ENCODE assay signal across 8 cellular contexts in the genomic region with DNA sequence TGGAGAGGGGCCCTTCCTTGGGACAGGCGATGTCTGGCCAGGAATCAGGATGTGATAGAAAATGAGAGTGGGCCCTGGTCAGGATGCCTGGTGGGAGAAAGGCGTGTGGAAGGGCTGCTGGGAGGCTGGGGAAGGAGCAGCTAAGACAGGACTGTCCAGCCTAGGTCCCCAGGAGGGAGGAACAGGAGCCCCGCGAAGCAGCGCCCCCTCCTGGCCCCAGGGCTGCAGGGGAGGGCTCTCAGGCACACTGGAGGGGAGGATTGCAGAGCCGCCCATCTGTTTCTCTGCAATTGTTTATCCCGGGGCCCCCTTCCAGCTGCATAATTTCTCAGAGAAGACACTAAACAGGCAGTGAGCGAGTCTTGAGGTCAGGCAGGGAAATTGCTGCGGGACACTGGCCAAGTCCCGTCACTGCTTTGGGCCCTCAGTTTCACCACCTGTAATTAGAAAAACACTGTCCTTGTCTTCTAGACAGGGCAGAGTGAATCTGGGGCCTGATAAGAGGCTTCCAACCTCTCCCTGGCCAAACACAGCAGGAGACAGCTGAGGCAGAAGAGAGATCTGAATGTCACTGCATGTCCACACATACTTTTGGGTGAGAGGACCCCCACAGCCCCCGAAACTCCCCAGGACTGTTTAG. TPM values are rescaled to one million over a fixed set of nuclear protein-coding genes. Genes with fewer than 3 reads are reported as not detected.
A peak's percentile ranks its signal among the peaks of the same experiment; 100 is the strongest.
DNase-seq lines count a peak whose midpoint lies in the region; ATAC-seq and TF ChIP-seq lines count a peak whose summit lies in the region.

No MANE protein-coding gene starts in this region.

- H3K27me3 ChIP-seq in RWPE2 (ENCODE audit: insufficient read depth, poor library complexity, severe bottlenecking): peaks cover 32% of the 10 kb centered on the region
- H3K27me3 ChIP-seq in cardiac muscle cell: peaks cover 51% of the 10 kb centered on the region
- H3K27me3 ChIP-seq in CD4-positive, alpha-beta T cell (ENCODE audit: control insufficient read depth, insufficient read depth, low read length): peaks cover 40% of the 10 kb centered on the region

- intact Hi-C loops in natural killer cell (cut with micrococcal nuclease): loop anchor here (5.0 kb wide), 1 partner anchor 512 kb away; no protein-coding TSS in a partner anchor
- intact Hi-C loops in CD4-positive, alpha-beta T cell (cut with DNase I, micrococcal nuclease): loop anchor here in 1 of 2 experiments (5.0 to 10.0 kb wide), 2 partner anchors 512 to 595 kb away; a partner anchor contains a TSS

- H3K27ac ChIP-seq in RWPE2 (ENCODE audit: poor library complexity, severe bottlenecking): no peak overlapping the region
- no peak overlapping the region for H3K27ac ChIP-seq in cardiac muscle cell
- H3K27ac ChIP-seq in CD4-positive, alpha-beta T cell (ENCODE audit: low read depth, low read length): no peak overlapping the region

- no peak overlapping the region for H3K27ac Mint-ChIP-seq in natural killer cell treated with Interleukin-12 subunit alpha and Interleukin-12 subunit beta and Interleukin-15 and Interleukin-18, amount 100 ng/mL, for 72 hours
- no peak overlapping the region for H3K27ac Mint-ChIP-seq in natural killer cell
- H3K27ac Mint-ChIP-seq in CD4-positive, alpha-beta T cell: no peak overlapping the region

- H3K36me3 ChIP-seq in RWPE2 (ENCODE audit: low read depth) (no peaks in the 10 kb centered on the region), cardiac muscle cell (no peaks in the 10 kb centered on the region)

- no peak for ATAC-seq in natural killer cell treated with Interleukin-12 subunit alpha and Interleukin-12 subunit beta and Interleukin-15 and Interleukin-18, amount 100 ng/mL, for 72 hours
- ATAC-seq in natural killer cell (no peak), RWPE2 (ENCODE audit: low read depth) (no peak), HG03045 (IDR thresholded peaks at IDR 0.05; ENCODE audit: unreplicated experiment) (no peak)
- no peak for ATAC-seq in CD4-positive, alpha-beta T cell (ENCODE audit: poor library complexity)

- H3K36me3 Mint-ChIP-seq in natural killer cell treated with Interleukin-12 subunit alpha and Interleukin-12 subunit beta and Interleukin-15 and Interleukin-18, amount 100 ng/mL, for 72 hours: no peaks in the 10 kb centered on the region
- H3K36me3 Mint-ChIP-seq in natural killer cell: no peaks in the 10 kb centered on the region
- no peaks in the 10 kb centered on the region for H3K36me3 Mint-ChIP-seq in CD4-positive, alpha-beta T cell (ENCODE audit: low read depth)

- peak; percentile 38 for DNase-seq in natural killer cell treated with Interleukin-12 subunit alpha and Interleukin-12 subunit beta and Interleukin-15 and Interleukin-18, amount 100 ng/mL, for 72 hours (ENCODE audit: low spot score)
- DNase-seq in natural killer cell (no peak), RWPE2 (ENCODE audit: low spot score) (peak; percentile 25), cardiac muscle cell (ENCODE audit: low read depth in 1 of 2, low spot score in 1 of 2) (peak in 1 of 2 donors; percentile 19), ureter (ENCODE audit: low spot score) (peak; percentile 29), inferior parietal cortex (ENCODE audit: extremely low spot score) (no peak)
- no peak for DNase-seq in CD4-positive, alpha-beta T cell

- H3K4me1 ChIP-seq in RWPE2 (ENCODE audit: insufficient read depth, poor library complexity, severe bottlenecking) (no peaks in the 10 kb centered on the region), cardiac muscle cell (ENCODE audit: low read depth) (no peaks in the 10 kb centered on the region)

- H3K9me3 Mint-ChIP-seq in natural killer cell treated with Interleukin-12 subunit alpha and Interleukin-12 subunit beta and Interleukin-15 and Interleukin-18, amount 100 ng/mL, for 72 hours: no peaks in the 10 kb centered on the region
- H3K9me3 Mint-ChIP-seq in natural killer cell: no peaks in the 10 kb centered on the region
- H3K9me3 Mint-ChIP-seq in CD4-positive, alpha-beta T cell: no peaks in the 10 kb centered on the region

- H3K27me3 Mint-ChIP-seq in natural killer cell treated with Interleukin-12 subunit alpha and Interleukin-12 subunit beta and Interleukin-15 and Interleukin-18, amount 100 ng/mL, for 72 hours: peaks cover 19 to 23% of the 10 kb centered on the region in 2 donors
- H3K27me3 Mint-ChIP-seq in natural killer cell (ENCODE audit: low read depth in 2 of 2): peaks cover 29 to 33% of the 10 kb centered on the region in 2 donors
- H3K27me3 Mint-ChIP-seq in CD4-positive, alpha-beta T cell: peaks cover 31% of the 10 kb centered on the region

- TF ChIP-seq CTCF in natural killer cell (IDR thresholded peaks at IDR 0.05) (no peak), RWPE2 (IDR thresholded peaks at IDR 0.05; ENCODE audit: poor library complexity, severe bottlenecking) (no peak), cardiac muscle cell (IDR thresholded peaks at IDR 0.05; ENCODE audit: low read depth, low read length) (peak; percentile 48)
- no peak for TF ChIP-seq CTCF in CD4-positive, alpha-beta T cell (IDR thresholded peaks at IDR 0.05)

- H3K4me3 ChIP-seq in RWPE2 (ENCODE audit: severe bottlenecking) (no peak overlapping the region), cardiac muscle cell (no peak overlapping the region)

- no peaks in the 10 kb centered on the region for H3K4me1 Mint-ChIP-seq in natural killer cell treated with Interleukin-12 subunit alpha and Interleukin-12 subunit beta and Interleukin-15 and Interleukin-18, amount 100 ng/mL, for 72 hours (ENCODE audit: low read depth in 2 of 2)
- no peaks in the 10 kb centered on the region for H3K4me1 Mint-ChIP-seq in natural killer cell
- peaks cover 6% of the 10 kb centered on the region for H3K4me1 Mint-ChIP-seq in CD4-positive, alpha-beta T cell (ENCODE audit: low read depth)

- CTCF ChIA-PET in CD4-positive, alpha-beta T cell (lab: Charles Lee): no interaction called here

- POLR2A ChIA-PET in CD4-positive, alpha-beta T cell (lab: Charles Lee): no interaction called here

- no peak overlapping the region for H3K4me3 Mint-ChIP-seq in natural killer cell treated with Interleukin-12 subunit alpha and Interleukin-12 subunit beta and Interleukin-15 and Interleukin-18, amount 100 ng/mL, for 72 hours
- no peak overlapping the region for H3K4me3 Mint-ChIP-seq in natural killer cell
- H3K4me3 Mint-ChIP-seq in CD4-positive, alpha-beta T cell: no peak overlapping the region

- H3K9me3 ChIP-seq in RWPE2 (ENCODE audit: severe bottlenecking): no peaks in the 10 kb centered on the region
- H3K9me3 ChIP-seq in cardiac muscle cell (ENCODE audit: low read depth): no peaks in the 10 kb centered on the region
- H3K9me3 ChIP-seq in CD4-positive, alpha-beta T cell (ENCODE audit: control insufficient read depth, low read length): no peaks in the 10 kb centered on the region

RNA-seq across cellular contexts. Expression of a gene that starts 3.9 kb away (rescaled TPM):
- 1 to 10 TPM; 2.7 to 4.2 TPM for total RNA-seq in natural killer cell treated with Interleukin-12 subunit alpha and Interleukin-12 subunit beta and Interleukin-15 and Interleukin-18, amount 100 ng/mL, for 72 hours
- not detected for total RNA-seq in natural killer cell
- 0.39 TPM in 1 of 2 replicates, not detected in the other for total RNA-seq in cardiac muscle cell
- 0.39 and 0.91 TPM in 2 replicates for polyA plus RNA-seq in cardiac muscle cell
- total RNA-seq in ureter: 0.36 TPM
- under 1 TPM in 1 of 2 experiments, not detected in 1; 0.34 TPM for total RNA-seq in CD4-positive, alpha-beta T cell

RNA-seq across cellular contexts. Expression of a gene that starts 31.4 kb away (rescaled TPM):
- 10 to 100 TPM; 38.8 to 76.0 TPM for total RNA-seq in natural killer cell treated with Interleukin-12 subunit alpha and Interleukin-12 subunit beta and Interleukin-15 and Interleukin-18, amount 100 ng/mL, for 72 hours
- total RNA-seq in natural killer cell (10 to 100 TPM; 56.4 to 63.6 (median 59.4) TPM), cardiac muscle cell (37.7 and 50.1 TPM in 2 replicates), ureter (77.2 TPM)
- 35.5 and 39.0 TPM in 2 replicates for polyA plus RNA-seq in cardiac muscle cell
- total RNA-seq in CD4-positive, alpha-beta T cell: 10 to 100 TPM; 59.8 to 62.9 TPM

Comparison
In these comparisons a context has a peak if more than half of its experiments do, and no peak if none do; other contexts are left out.
1. DNase-seq: peak in natural killer cell treated with Interleukin-12 subunit alpha and Interleukin-12 subunit beta and Interleukin-15 and Interleukin-18, amount 100 ng/mL, for 72 hours (single experiment), RWPE2 (single experiment) and ureter (single experiment); none in natural killer cell (single experiment), CD4-positive, alpha-beta T cell (0 of 10) and inferior parietal cortex (single experiment).